1 cellular context compared by ENCODE assay signal in the genomic region with DNA sequence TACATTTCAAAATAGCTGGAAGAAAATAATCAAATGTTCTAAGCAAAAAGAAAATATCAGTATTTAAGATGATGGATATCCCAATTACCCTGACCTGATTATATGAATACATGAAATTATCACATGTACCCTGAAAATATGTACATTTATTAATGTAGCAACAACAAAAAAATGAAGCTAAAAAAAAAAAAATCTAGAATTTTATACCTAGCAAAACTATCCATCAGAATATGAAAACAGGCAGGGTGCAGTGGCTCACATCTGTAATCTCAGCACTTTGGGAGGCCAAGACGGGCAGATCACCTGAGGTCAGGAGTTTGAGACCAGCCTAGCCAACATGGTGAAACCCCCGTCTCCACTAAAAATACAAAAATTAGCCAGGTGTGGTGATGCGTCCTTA. TPM values are rescaled to one million over a fixed set of nuclear protein-coding genes. Genes with fewer than 3 reads are reported as not detected.
"Had no signal": no experiment of that assay in that cellular context is flagged by ENCODE, and none has a peak within 500 bp of the region (broad histone marks: within the 10 kb centered on the region; RNA-seq: fewer than 3 reads in every experiment).

No MANE protein-coding gene starts in this region.

RNA-seq across cellular contexts. Expression of a gene that starts 20.1 kb away (rescaled TPM):
- polyA plus RNA-seq: IgD-negative memory B cell had no signal
